In genomic region chr9:2493106-2493505, GRCh38 we compare ENCODE assay signal across 15 cellular contexts.
DNase-seq lines count a peak whose midpoint lies in the region; ATAC-seq and TF ChIP-seq lines count a peak whose summit lies in the region.
"Had no signal": no experiment of that assay in that cellular context is flagged by ENCODE, and none has a peak within 500 bp of the region (broad histone marks: within the 10 kb centered on the region; RNA-seq: fewer than 3 reads in every experiment).

No MANE protein-coding gene starts in this region.

- H3K4me3 Mint-ChIP-seq in nephron = peak overlapping the region in 1 of 3 experiments; percentile 6
- H3K4me3 Mint-ChIP-seq: WTC11 had no signal

- no peaks in the 10 kb centered on the region for H3K36me3 Mint-ChIP-seq in nephron (ENCODE audit: low read depth)
- H3K36me3 Mint-ChIP-seq: WTC11 had no signal

- peak overlapping the region; percentile 67 to 86 (median 82) for H3K27ac Mint-ChIP-seq in nephron
- H3K27ac Mint-ChIP-seq: WTC11 had no signal

- TF ChIP-seq CTCF in nephron (IDR thresholded peaks at IDR 0.05; ENCODE audit: unreplicated experiment in 3 of 3) = no peak

- no peaks in the 10 kb centered on the region for H3K27me3 Mint-ChIP-seq in nephron (ENCODE audit: low read depth)

- ATAC-seq in GM21381 (IDR thresholded peaks at IDR 0.05; ENCODE audit: unreplicated experiment) = no peak
- ATAC-seq: WTC11 had no signal

- DNase-seq in G401 (ENCODE audit: low spot score) (peak; percentile 77), NCI-H526 (lab: John Stamatoyannopoulos, UW) (peak; percentile 42 to 69), fibroblast of peridontal ligament (ENCODE audit: extremely low read depth) (peak; percentile 40), activated gamma-delta T cell treated with Interleukin-2 at 50 U/mL for 16 hours (no peak), NOMO-1 treated with DMSO at 0.1 percent for 48 hours (lab: John Stamatoyannopoulos, UW; ENCODE audit: unreplicated experiment) (no peak), DMS153 (lab: John Stamatoyannopoulos, UW) (no peak)
- DNase-seq: activated effector memory CD4-positive, alpha-beta T cell treated with Interleukin-2 at 50 U/mL for 16 hours; DMS79; GOT3; NCI-H2029; NCI-H748 treated with DMSO at 0.1 percent for 48 hours; RPMI8226 had no signal

- peaks cover 52% of the 10 kb centered on the region for H3K4me1 Mint-ChIP-seq in nephron

- H3K9me3 Mint-ChIP-seq in nephron = no peaks in the 10 kb centered on the region
- H3K9me3 Mint-ChIP-seq: WTC11 had no signal

- in situ Hi-C loops in G401 (cut with HindIII; ENCODE audit: low sequenced_read_pairs) = no loop called here

Comparison
In these comparisons a context has a peak if more than half of its experiments do, and no peak if none do; other contexts are left out.
1. DNase-seq: peak in G401 (single experiment), NCI-H526 (2 of 2) and fibroblast of peridontal ligament (single experiment); none in activated gamma-delta T cell treated with Interleukin-2 at 50 U/mL for 16 hours (single experiment), NOMO-1 treated with DMSO at 0.1 percent for 48 hours (single experiment) and DMS153 (single experiment).